ENCODE assay signal across 29 cellular contexts in genomic region chr1:106047210-106047609, GRCh38.
"Had no signal": no experiment of that assay in that cellular context is flagged by ENCODE, and none has a peak within 500 bp of the region (broad histone marks: within the 10 kb centered on the region; RNA-seq: fewer than 3 reads in every experiment).

No MANE protein-coding gene starts in this region.

- H3K4me3 ChIP-seq: stomach, suprapubic skin, testis, thoracic aorta, thyroid gland, tibial artery, tibial nerve, transverse colon, upper lobe of left lung, upper lobe of right lung, uterus, vagina had no signal

- H3K27me3 ChIP-seq: stomach, suprapubic skin, testis, thyroid gland, tibial artery, tibial nerve, transverse colon, upper lobe of left lung, upper lobe of right lung, uterus, vagina had no signal

- DNase-seq: stimulated activated CD4-positive, alpha-beta T cell treated with anti-CD3 and anti-CD28 coated beads, Interleukin-2, amount 100 ng/mL, for 48 hours; stimulated activated CD4-positive, alpha-beta T cell treated with anti-CD3 and anti-CD28 coated beads, Interleukin-4, amount 100 ng/mL, for 1 hour; stimulated activated CD4-positive, alpha-beta T cell treated with anti-CD3 and anti-CD28 coated beads, Interleukin-4, amount 100 ng/mL, for 24 hours; stimulated activated CD4-positive, alpha-beta T cell treated with anti-CD3 and anti-CD28 coated beads, Interleukin-4, amount 100 ng/mL, for 4 hours; stimulated activated CD8-positive, alpha-beta memory T cell treated with anti-CD3 and anti-CD28 coated beads, Interleukin-4, amount 100 ng/mL, for 48 hours; stimulated activated naive B cell treated with anti-CD40 and anti-IgM and Interleukin-4, amounts not matched to agents 10 μg/mL and 1 μg/mL and 100 μg/mL, for 72 hours; stimulated activated naive CD4-positive, alpha-beta T cell; stimulated activated naive CD4-positive, alpha-beta T cell treated with Interleukin-2 at 50 U/mL for 16 hours; stimulated activated naive CD8-positive, alpha-beta T cell treated with anti-CD3 and anti-CD28 coated beads, Interleukin-15, amount 100 ng/mL, for 72 hours; stimulated activated naive CD8-positive, alpha-beta T cell treated with anti-CD3 and anti-CD28 coated beads, Interleukin-15, Interleukin-2, amounts not matched to agents 100 U/mL and 50 U/mL, for 24 hours; stomach; substantia nigra; testis; thyroid gland; tibial artery; transverse colon; trophoblast cell; upper lobe of left lung; upper lobe of right lung; uterus had no signal

- H3K4me1 Mint-ChIP-seq: stimulated activated effector memory CD8-positive, alpha-beta T cell treated with anti-CD3 and anti-CD28 coated beads, Interleukin-12 subunit alpha, Interleukin-12 subunit beta, amount 100 ng/mL, for 72 hours; stimulated activated memory B cell treated with anti-CD40 and anti-IgM and Interleukin-4, amounts not matched to agents 10 μg/mL and 1 μg/mL and 100 μg/mL, for 72 hours; stimulated activated naive B cell treated with anti-CD40 and anti-IgM and Interleukin-4, amounts not matched to agents 10 μg/mL and 1 μg/mL and 100 μg/mL, for 72 hours; stimulated activated naive CD8-positive, alpha-beta T cell treated with anti-CD3 and anti-CD28 coated beads, Interleukin-15, amount 100 ng/mL, for 72 hours had no signal

- ATAC-seq: stimulated activated effector memory CD8-positive, alpha-beta T cell treated with anti-CD3 and anti-CD28 coated beads, Interleukin-12 subunit alpha, Interleukin-12 subunit beta, amount 100 ng/mL, for 72 hours; stimulated activated memory B cell treated with anti-CD40 and anti-IgM and Interleukin-4, amounts not matched to agents 10 μg/mL and 1 μg/mL and 100 μg/mL, for 72 hours; stimulated activated naive B cell treated with anti-CD40 and anti-IgM and Interleukin-4, amounts not matched to agents 10 μg/mL and 1 μg/mL and 100 μg/mL, for 72 hours; stimulated activated naive CD8-positive, alpha-beta T cell treated with anti-CD3 and anti-CD28 coated beads, Interleukin-15, amount 100 ng/mL, for 72 hours; stimulated activated naive CD8-positive, alpha-beta T cell treated with anti-CD3 and anti-CD28 coated beads, Interleukin-15, Interleukin-2, amounts not matched to agents 100 U/mL and 50 U/mL, for 24 hours; upper lobe of right lung had no signal

- H3K27ac Mint-ChIP-seq: stimulated activated effector memory CD8-positive, alpha-beta T cell treated with anti-CD3 and anti-CD28 coated beads, Interleukin-12 subunit alpha, Interleukin-12 subunit beta, amount 100 ng/mL, for 72 hours; stimulated activated memory B cell treated with anti-CD40 and anti-IgM and Interleukin-4, amounts not matched to agents 10 μg/mL and 1 μg/mL and 100 μg/mL, for 72 hours; stimulated activated naive B cell treated with anti-CD40 and anti-IgM and Interleukin-4, amounts not matched to agents 10 μg/mL and 1 μg/mL and 100 μg/mL, for 72 hours; stimulated activated naive CD8-positive, alpha-beta T cell treated with anti-CD3 and anti-CD28 coated beads, Interleukin-15, amount 100 ng/mL, for 72 hours; stimulated activated naive CD8-positive, alpha-beta T cell treated with anti-CD3 and anti-CD28 coated beads, Interleukin-15, Interleukin-2, amounts not matched to agents 100 ng/mL and 50 ng/mL, for 24 hours; type B pancreatic cell had no signal

- H3K9me3 Mint-ChIP-seq: stimulated activated memory B cell treated with anti-CD40 and anti-IgM and Interleukin-4, amounts not matched to agents 10 μg/mL and 1 μg/mL and 100 μg/mL, for 72 hours; stimulated activated naive B cell treated with anti-CD40 and anti-IgM and Interleukin-4, amounts not matched to agents 10 μg/mL and 1 μg/mL and 100 μg/mL, for 72 hours; type B pancreatic cell had no signal

- H3K9me3 ChIP-seq: suprapubic skin, testis, thoracic aorta, tibial artery, tibial nerve, transverse colon, upper lobe of right lung, uterus, vagina had no signal

- H3K27me3 Mint-ChIP-seq: stimulated activated memory B cell treated with anti-CD40 and anti-IgM and Interleukin-4, amounts not matched to agents 10 μg/mL and 1 μg/mL and 100 μg/mL, for 72 hours; stimulated activated naive B cell treated with anti-CD40 and anti-IgM and Interleukin-4, amounts not matched to agents 10 μg/mL and 1 μg/mL and 100 μg/mL, for 72 hours; stimulated activated naive CD8-positive, alpha-beta T cell treated with anti-CD3 and anti-CD28 coated beads, Interleukin-15, amount 100 ng/mL, for 72 hours; stimulated activated naive CD8-positive, alpha-beta T cell treated with anti-CD3 and anti-CD28 coated beads, Interleukin-15, Interleukin-2, amounts not matched to agents 100 ng/mL and 50 ng/mL, for 24 hours; type B pancreatic cell had no signal

- H3K36me3 Mint-ChIP-seq: stimulated activated effector memory CD8-positive, alpha-beta T cell treated with anti-CD3 and anti-CD28 coated beads, Interleukin-12 subunit alpha, Interleukin-12 subunit beta, amount 100 ng/mL, for 72 hours; stimulated activated memory B cell treated with anti-CD40 and anti-IgM and Interleukin-4, amounts not matched to agents 10 μg/mL and 1 μg/mL and 100 μg/mL, for 72 hours; stimulated activated naive B cell treated with anti-CD40 and anti-IgM and Interleukin-4, amounts not matched to agents 10 μg/mL and 1 μg/mL and 100 μg/mL, for 72 hours; type B pancreatic cell had no signal

- H3K36me3 ChIP-seq: stomach, suprapubic skin, thoracic aorta, thyroid gland, tibial artery, tibial nerve, transverse colon, upper lobe of left lung, upper lobe of right lung, uterus, vagina had no signal

- H3K4me3 Mint-ChIP-seq: stimulated activated effector memory CD8-positive, alpha-beta T cell treated with anti-CD3 and anti-CD28 coated beads, Interleukin-12 subunit alpha, Interleukin-12 subunit beta, amount 100 ng/mL, for 72 hours; stimulated activated memory B cell treated with anti-CD40 and anti-IgM and Interleukin-4, amounts not matched to agents 10 μg/mL and 1 μg/mL and 100 μg/mL, for 72 hours; stimulated activated naive B cell treated with anti-CD40 and anti-IgM and Interleukin-4, amounts not matched to agents 10 μg/mL and 1 μg/mL and 100 μg/mL, for 72 hours; stimulated activated naive CD8-positive, alpha-beta T cell treated with anti-CD3 and anti-CD28 coated beads, Interleukin-15, amount 100 ng/mL, for 72 hours; stimulated activated naive CD8-positive, alpha-beta T cell treated with anti-CD3 and anti-CD28 coated beads, Interleukin-15, Interleukin-2, amounts not matched to agents 100 ng/mL and 50 ng/mL, for 24 hours; type B pancreatic cell had no signal

- H3K4me1 ChIP-seq: stomach, suprapubic skin, testis, thyroid gland, tibial artery, tibial nerve, transverse colon, upper lobe of left lung, upper lobe of right lung, uterus, vagina had no signal

- H3K27ac ChIP-seq: stomach, suprapubic skin, thoracic aorta, thyroid gland, tibial artery, tibial nerve, transverse colon, upper lobe of left lung, upper lobe of right lung, uterus, vagina had no signal

- FAIRE-seq: urothelium cell line had no signal
